In the genomic region with DNA sequence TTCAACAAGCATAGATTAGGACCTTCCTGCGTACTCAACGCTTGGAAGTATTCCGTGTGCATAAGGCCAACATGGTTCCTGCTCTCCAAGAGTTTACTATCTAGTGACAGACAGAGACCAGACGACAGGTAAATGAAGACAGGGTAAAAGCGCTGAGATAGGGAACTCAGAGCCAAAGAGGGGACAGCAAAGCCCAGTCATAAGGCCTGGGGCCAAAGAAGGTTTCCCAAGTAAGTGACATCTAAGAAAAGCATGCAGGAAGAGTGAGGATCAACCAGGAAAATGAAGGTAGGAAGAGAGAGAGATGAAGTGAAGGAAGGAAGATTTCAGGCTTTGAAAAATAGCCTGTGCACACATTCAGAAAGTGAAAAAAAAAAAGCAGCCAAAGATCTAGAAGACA, we compare ENCODE assay signal across 9 cellular contexts.
"Had no signal": no experiment of that assay in that cellular context is flagged by ENCODE, and none has a peak within 500 bp of the region (broad histone marks: within the 10 kb centered on the region; RNA-seq: fewer than 3 reads in every experiment).

No MANE protein-coding gene starts in this region.

- FAIRE-seq: HTR-8/SVneo, K562 had no signal

- DNase-seq: H7, HFFc6, IMR-90, KG1 had no signal

- H2AFZ ChIP-seq: GM23338 had no signal

- H3K4me2 ChIP-seq: GM23338 had no signal

- H3K36me3 ChIP-seq: HAP-1 had no signal

- H3K4me3 ChIP-seq: GM23338, HAP-1, K562 had no signal

- H3K4me1 ChIP-seq: HAP-1 had no signal

- ATAC-seq: GM23338, HCT116, K562 had no signal

- H3K9me3 ChIP-seq: HAP-1 had no signal
